ENCODE assay signal across 13 cellular contexts in genomic region chr20:17806107-17806506, GRCh38.
DNase-seq lines count a peak whose midpoint lies in the region; ATAC-seq and TF ChIP-seq lines count a peak whose summit lies in the region.
"Had no signal": no experiment of that assay in that cellular context is flagged by ENCODE, and none has a peak within 500 bp of the region (broad histone marks: within the 10 kb centered on the region; RNA-seq: fewer than 3 reads in every experiment).

No MANE protein-coding gene starts in this region.

- H4K91ac ChIP-seq in neuronal stem cell (ENCODE audit: low read depth, low read length, poor library complexity), result no peak overlapping the region

- H2BK12ac ChIP-seq in neuronal stem cell (ENCODE audit: low read length), result no peak overlapping the region

- H2AFZ ChIP-seq in neuronal stem cell (ENCODE audit: low read length), result peak overlapping the region; percentile 68

- H3K9me3 ChIP-seq in adipocyte (ENCODE audit: control insufficient read depth, low read length), result no peaks in the 10 kb centered on the region
- no peaks in the 10 kb centered on the region for H3K9me3 ChIP-seq in esophagus squamous epithelium
- peaks cover 3% of the 10 kb centered on the region in 2 donors for H3K9me3 ChIP-seq in neuronal stem cell (replicated peaks in 1 of 2; ENCODE audit: control insufficient read depth in 2 of 2, insufficient read depth in 1 of 2, low read depth in 1 of 2, low read length in 2 of 2)
- no peaks in the 10 kb centered on the region for H3K9me3 ChIP-seq in thoracic aorta
- H3K9me3 ChIP-seq: SJSA1 had no signal

- H3K14ac ChIP-seq in neuronal stem cell (ENCODE audit: low read length), result no peak overlapping the region

- H2BK120ac ChIP-seq in neuronal stem cell (ENCODE audit: low read depth, low read length), result no peak overlapping the region

- DNase-seq in adipocyte (ENCODE audit: low read depth) (no peak), esophagus squamous epithelium (lab: John Stamatoyannopoulos, UW) (no peak), neuronal stem cell (ENCODE audit: low spot score) (no peak), thoracic aorta (ENCODE audit: low spot score) (no peak), NCI-H2029 treated with DMSO at 0.1 percent for 48 hours (lab: John Stamatoyannopoulos, UW) (no peak), glomerular visceral epithelial cell (ENCODE audit: extremely low spot score) (no peak)
- DNase-seq in stimulated activated CD4-positive, alpha-beta T cell treated with anti-CD3 and anti-CD28 coated beads, Interleukin-1b, Interleukin-23, amount 100 ng/mL, for 48 hours, result no peak
- DNase-seq: activated CD8-positive, alpha-beta T cell treated with anti-CD3 and anti-CD28 coated beads, Interleukin-2, amount 10 ng/mL, durations not matched to agents 7 days and 5 days; immature natural killer cell; NCI-H1092 had no signal

- H3K36me3 ChIP-seq in adipocyte (ENCODE audit: control insufficient read depth, insufficient read depth, low read length, severe bottlenecking), result no peaks in the 10 kb centered on the region
- H3K36me3 ChIP-seq in esophagus squamous epithelium, result no peaks in the 10 kb centered on the region
- H3K36me3 ChIP-seq in neuronal stem cell (replicated peaks in 1 of 2; ENCODE audit: control insufficient read depth in 2 of 2, insufficient read depth in 2 of 2, low read length in 2 of 2), result no peaks in the 10 kb centered on the region
- no peaks in the 10 kb centered on the region for H3K36me3 ChIP-seq in thoracic aorta
- H3K36me3 ChIP-seq: SJSA1 had no signal

- TF ChIP-seq POLR2A in esophagus squamous epithelium (IDR thresholded peaks at IDR 0.05), result no peak

- ATAC-seq in thoracic aorta (ENCODE audit: insufficient number of reproducible peaks, low FRiP score, low read depth) (no peak), GM19397 (IDR thresholded peaks at IDR 0.05; ENCODE audit: unreplicated experiment) (no peak)
- ATAC-seq: activated CD8-positive, alpha-beta T cell treated with anti-CD3 and anti-CD28 coated beads, Interleukin-2, amount 10 ng/mL, durations not matched to agents 7 days and 5 days; stimulated activated memory B cell treated with anti-CD40 and anti-IgM and Interleukin-4, amounts not matched to agents 10 μg/mL and 1 μg/mL and 100 μg/mL, for 72 hours had no signal

- no peaks in the 10 kb centered on the region for H3K79me1 ChIP-seq in neuronal stem cell (ENCODE audit: low read depth, low read length)

- TF ChIP-seq CTCF in esophagus squamous epithelium (IDR thresholded peaks at IDR 0.05) (no peak), thoracic aorta (IDR thresholded peaks at IDR 0.05) (no peak)

- no peak overlapping the region for H2BK5ac ChIP-seq in neuronal stem cell (ENCODE audit: low read length)

- H3K4me1 ChIP-seq in adipocyte (ENCODE audit: control insufficient read depth, insufficient read depth, low read length), result peaks cover 63% of the 10 kb centered on the region
- H3K4me1 ChIP-seq in esophagus squamous epithelium, result peaks cover 3 to 47% (median 6%) of the 10 kb centered on the region in 3 donors
- peaks cover 0 to 22% of the 10 kb centered on the region in 2 donors for H3K4me1 ChIP-seq in neuronal stem cell (ENCODE audit: control insufficient read depth in 2 of 2, insufficient read depth in 1 of 2, low read depth in 1 of 2, low read length in 2 of 2)
- peaks cover 15 to 40% of the 10 kb centered on the region in 2 donors for H3K4me1 ChIP-seq in thoracic aorta (ENCODE audit: control insufficient read depth in 1 of 2, low read depth in 2 of 2)

- H3K4me2 ChIP-seq in neuronal stem cell (ENCODE audit: insufficient read depth, low read length, poor library complexity, severe bottlenecking), result no peak overlapping the region

- no peak overlapping the region for H3K23ac ChIP-seq in neuronal stem cell (ENCODE audit: low read depth, low read length, poor library complexity)

- no peak overlapping the region for H2AK5ac ChIP-seq in neuronal stem cell (ENCODE audit: low read depth, low read length)

- H3K27ac ChIP-seq in esophagus squamous epithelium (peak overlapping the region; percentile 42 to 76 (median 55)), neuronal stem cell (replicated peaks; ENCODE audit: low read length) (no peak overlapping the region), thoracic aorta (peak overlapping the region in 1 of 2 donors; percentile 24)
- H3K27ac ChIP-seq: SJSA1 had no signal

- no peak overlapping the region for H4K8ac ChIP-seq in neuronal stem cell (ENCODE audit: low read depth, low read length)

- H3K4me3 ChIP-seq in adipocyte (ENCODE audit: low read length) (peak overlapping the region; percentile 62), esophagus squamous epithelium (no peak overlapping the region), neuronal stem cell (ENCODE audit: low read length in 2 of 2) (no peak overlapping the region), thoracic aorta (peak overlapping the region; percentile 26)
- H3K4me3 ChIP-seq: SJSA1 had no signal

- no peak overlapping the region for H3K18ac ChIP-seq in neuronal stem cell (ENCODE audit: low read length)

- peak overlapping the region; percentile 87 for H3K9ac ChIP-seq in adipocyte (ENCODE audit: low read length)
- no peak overlapping the region for H3K9ac ChIP-seq in neuronal stem cell (ENCODE audit: low read depth, low read length, poor library complexity)

- H2BK15ac ChIP-seq in neuronal stem cell (ENCODE audit: low read length), result no peak overlapping the region

- H3K27me3 ChIP-seq in adipocyte (replicated peaks; ENCODE audit: control insufficient read depth, insufficient read depth, low read length), result no peaks in the 10 kb centered on the region
- no peaks in the 10 kb centered on the region for H3K27me3 ChIP-seq in esophagus squamous epithelium
- no peaks in the 10 kb centered on the region for H3K27me3 ChIP-seq in neuronal stem cell (ENCODE audit: control insufficient read depth in 3 of 3, insufficient read depth in 3 of 3, low read depth in 1 of 3, low read length in 3 of 3)
- no peaks in the 10 kb centered on the region for H3K27me3 ChIP-seq in thoracic aorta (replicated peaks; ENCODE audit: insufficient read depth)
- H3K27me3 ChIP-seq: SJSA1 had no signal

- 84 to 89% methylated on average over 7 of the region's 7 CpGs for WGBS in esophagus squamous epithelium, 2 donors
- WGBS in neuronal stem cell (ENCODE audit: extremely low coverage in 2 of 2, insufficient read length in 2 of 2, insufficient replicate concordance in 1 of 2), 2 donors, result no CpG with 5 or more reads among the region's 7 CpGs

- no peak overlapping the region for H3K4ac ChIP-seq in neuronal stem cell (ENCODE audit: low read length)

- intact Hi-C loops in esophagus squamous epithelium (cut with DNase I), result no loop called here

Comparison
In these comparisons a context has a peak if more than half of its experiments do, and no peak if none do; other contexts are left out.
1. H3K4me3 ChIP-seq: peak in adipocyte (single experiment) and thoracic aorta (single experiment); none in esophagus squamous epithelium (0 of 4) and neuronal stem cell (0 of 2).